10 cellular contexts compared by ENCODE assay signal in the genomic region with DNA sequence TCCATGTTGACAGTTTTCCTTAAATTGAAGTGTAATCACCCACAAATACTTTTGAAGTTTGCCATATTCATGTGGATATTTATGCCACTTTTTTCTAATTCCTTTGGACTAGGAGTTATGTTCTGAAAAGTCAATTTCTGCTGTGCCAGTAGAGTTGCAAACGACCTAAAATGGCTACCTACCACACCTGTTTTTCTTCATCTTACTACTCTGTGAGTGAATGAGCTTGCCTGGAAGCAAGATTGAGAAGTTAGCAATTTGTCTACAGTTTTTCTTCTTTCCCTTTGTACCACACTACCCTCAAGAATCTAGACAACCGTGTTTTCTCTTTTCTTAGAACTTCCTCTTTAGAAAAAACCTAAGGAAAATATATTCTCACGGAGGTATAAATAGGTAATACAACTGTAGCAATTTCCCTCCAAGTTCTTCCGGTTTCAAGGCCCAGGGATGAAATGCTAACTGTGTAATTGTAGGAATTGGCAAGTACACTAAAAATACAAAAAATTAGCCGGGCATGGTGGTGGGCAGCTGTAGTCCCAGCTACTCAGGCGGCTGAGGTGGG. TPM values are rescaled to one million over a fixed set of nuclear protein-coding genes. Genes with fewer than 3 reads are reported as not detected.
DNase-seq lines count a peak whose midpoint lies in the region; ATAC-seq and TF ChIP-seq lines count a peak whose summit lies in the region.
"Had no signal": no experiment of that assay in that cellular context is flagged by ENCODE, and none has a peak within 500 bp of the region (broad histone marks: within the 10 kb centered on the region; RNA-seq: fewer than 3 reads in every experiment).

No MANE protein-coding gene starts in this region.

- no peak for TF ChIP-seq POLR2A in suprapubic skin (IDR thresholded peaks at IDR 0.05)

- H3K27ac ChIP-seq in suprapubic skin, result no peak overlapping the region

- H3K9me3 ChIP-seq in suprapubic skin, result no peaks in the 10 kb centered on the region

- H3K36me3 Mint-ChIP-seq in stimulated activated effector memory CD8-positive, alpha-beta T cell treated with anti-CD3 and anti-CD28 coated beads, Interleukin-12 subunit alpha, Interleukin-12 subunit beta, amount 100 ng/mL, for 72 hours, result no peaks in the 10 kb centered on the region

- H3K27me3 ChIP-seq in suprapubic skin, result no peaks in the 10 kb centered on the region

- WGBS in suprapubic skin, result 70% methylated on average over 6 of the region's 6 CpGs

- H3K27ac Mint-ChIP-seq in stimulated activated effector memory CD8-positive, alpha-beta T cell treated with anti-CD3 and anti-CD28 coated beads, Interleukin-12 subunit alpha, Interleukin-12 subunit beta, amount 100 ng/mL, for 72 hours, result peak overlapping the region; percentile 45

- H3K4me3 ChIP-seq in suprapubic skin, result no peak overlapping the region
- H3K4me3 ChIP-seq: skin epidermis had no signal

- TF ChIP-seq CTCF in suprapubic skin (IDR thresholded peaks at IDR 0.05), result no peak

- ATAC-seq in GM19397 (IDR thresholded peaks at IDR 0.05; ENCODE audit: unreplicated experiment) (peak; percentile 9), HG02943 (IDR thresholded peaks at IDR 0.05; ENCODE audit: low read depth, unreplicated experiment) (peak; percentile 18), SK-N-SH treated with all-trans-retinoic acid at 6 μM for 48 hours (no peak)
- no peak for ATAC-seq in stimulated activated effector memory CD8-positive, alpha-beta T cell treated with anti-CD3 and anti-CD28 coated beads, Interleukin-12 subunit alpha, Interleukin-12 subunit beta, amount 100 ng/mL, for 72 hours
- ATAC-seq: left lobe of liver had no signal

- H3K36me3 ChIP-seq in suprapubic skin, result no peaks in the 10 kb centered on the region

- peaks cover 25% of the 10 kb centered on the region for H3K4me1 Mint-ChIP-seq in stimulated activated effector memory CD8-positive, alpha-beta T cell treated with anti-CD3 and anti-CD28 coated beads, Interleukin-12 subunit alpha, Interleukin-12 subunit beta, amount 100 ng/mL, for 72 hours

- peak overlapping the region; percentile 39 for H3K4me3 Mint-ChIP-seq in stimulated activated effector memory CD8-positive, alpha-beta T cell treated with anti-CD3 and anti-CD28 coated beads, Interleukin-12 subunit alpha, Interleukin-12 subunit beta, amount 100 ng/mL, for 72 hours

- no peak for TF ChIP-seq EP300 in suprapubic skin (IDR thresholded peaks at IDR 0.05)

- no peaks in the 10 kb centered on the region for H3K4me1 ChIP-seq in suprapubic skin

- no peaks in the 10 kb centered on the region for H3K9me3 Mint-ChIP-seq in stimulated activated effector memory CD8-positive, alpha-beta T cell treated with anti-CD3 and anti-CD28 coated beads, Interleukin-12 subunit alpha, Interleukin-12 subunit beta, amount 100 ng/mL, for 72 hours

- DNase-seq in NOMO-1 treated with DMSO at 0.1 percent for 48 hours (lab: John Stamatoyannopoulos, UW; ENCODE audit: unreplicated experiment) (peak; percentile 73), suprapubic skin (ENCODE audit: low spot score in 2 of 2) (no peak), midbrain (lab: John Stamatoyannopoulos, UW) (no peak), C1 segment of cervical spinal cord (lab: John Stamatoyannopoulos, UW) (no peak)
- no peak for DNase-seq in stimulated activated effector memory CD8-positive, alpha-beta T cell treated with anti-CD3 and anti-CD28 coated beads, Interleukin-12 subunit alpha, Interleukin-12 subunit beta, amount 100 ng/mL, for 72 hours (ENCODE audit: low spot score in 2 of 2)

TF ChIP-seq in SK-N-SH treated with all-trans-retinoic acid at 6 μM for 48 hours, 23 proteins besides CTCF, POLR2A, EP300 and RAD21:
- TF ChIP-seq ZNF565 (CRISPR knock-in tag; conservative IDR thresholded peaks at IDR 0.05; ENCODE audit: low read depth) (no peak), ISL1 (CRISPR knock-in tag; IDR thresholded peaks at IDR 0.05) (no peak), TOX (CRISPR knock-in tag; IDR thresholded peaks at IDR 0.05; ENCODE audit: borderline replicate concordance) (no peak), SNAI2 (CRISPR knock-in tag; IDR thresholded peaks at IDR 0.05) (no peak), ARNTL (CRISPR knock-in tag; IDR thresholded peaks at IDR 0.05; ENCODE audit: borderline replicate concordance, low read depth) (no peak), ZNF8 (CRISPR knock-in tag; IDR thresholded peaks at IDR 0.05) (no peak), ZC3H10 (CRISPR knock-in tag; IDR thresholded peaks at IDR 0.05) (no peak), BACH2 (CRISPR knock-in tag; IDR thresholded peaks at IDR 0.05; ENCODE audit: borderline replicate concordance) (no peak)

RNA-seq across cellular contexts. Expression of a gene that starts 7.3 kb away (rescaled TPM):
- 10 to 100 TPM; 14.1 to 20.3 (median 16.5) TPM for total RNA-seq in suprapubic skin

Comparison
In these comparisons a context has a peak if more than half of its experiments do, and no peak if none do; other contexts are left out.
1. ATAC-seq: peak in GM19397 (single experiment) and HG02943 (single experiment); none in stimulated activated effector memory CD8-positive, alpha-beta T cell treated with anti-CD3 and anti-CD28 coated beads, Interleukin-12 subunit alpha, Interleukin-12 subunit beta, amount 100 ng/mL, for 72 hours (single experiment) and SK-N-SH treated with all-trans-retinoic acid at 6 μM for 48 hours (single experiment).